17 cellular contexts compared by ENCODE assay signal in genomic region chr9:129076640-129077037, GRCh38. TPM values are rescaled to one million over a fixed set of nuclear protein-coding genes. Genes with fewer than 3 reads are reported as not detected.
A peak's percentile ranks its signal among the peaks of the same experiment; 100 is the strongest.
DNase-seq lines count a peak whose midpoint lies in the region; ATAC-seq, FAIRE-seq and TF ChIP-seq lines count a peak whose summit lies in the region.
"Had no signal": no experiment of that assay in that cellular context is flagged by ENCODE, and none has a peak within 500 bp of the region (broad histone marks: within the 10 kb centered on the region; RNA-seq: fewer than 3 reads in every experiment).

No MANE protein-coding gene starts in this region.

- H3K9me3 ChIP-seq in K562 (replicated peaks; ENCODE audit: control insufficient read depth, insufficient read depth, low read depth, low read length) (no peaks in the 10 kb centered on the region), right lobe of liver (no peaks in the 10 kb centered on the region), stomach (no peaks in the 10 kb centered on the region)
- H3K9me3 ChIP-seq: BLaER1 treated with 17β-estradiol and CSF1 and Interleukin-3, amounts not matched to agents 10 nM and 100 nM had no signal

- no peak overlapping the region for H3K4me3 Mint-ChIP-seq in activated CD4-positive, alpha-beta memory T cell treated with anti-CD3 and anti-CD28 coated beads, Interleukin-2, amount 10 ng/mL, durations not matched to agents 7 days and 5 days
- H3K4me3 Mint-ChIP-seq in activated T-cell treated with anti-CD3 and anti-CD28 coated beads, Interleukin-2, amount 50 U/mL, for 72 hours, result no peak overlapping the region
- H3K4me3 Mint-ChIP-seq: CD8-positive, alpha-beta memory T cell had no signal

- FAIRE-seq in K562 (lab: Jason Lieb, UNC), result no peak
- FAIRE-seq: GM12891 had no signal

- H3K4me1 ChIP-seq in K562 (replicated peaks in 1 of 2; ENCODE audit: control insufficient read depth in 2 of 2, insufficient read depth in 2 of 2, low read length in 2 of 2) (peaks cover 7 to 40% of the 10 kb centered on the region in 2 experiments; a peak in 4 of 5 replicates), right lobe of liver (peaks cover 0 to 61% (median 16%) of the 10 kb centered on the region in 4 donors), stomach (peaks cover 9 to 38% (median 29%) of the 10 kb centered on the region in 4 donors)

- H3K4me1 Mint-ChIP-seq in activated CD4-positive, alpha-beta memory T cell treated with anti-CD3 and anti-CD28 coated beads, Interleukin-2, amount 10 ng/mL, durations not matched to agents 7 days and 5 days, result peaks cover 34% of the 10 kb centered on the region
- H3K4me1 Mint-ChIP-seq in activated T-cell treated with anti-CD3 and anti-CD28 coated beads, Interleukin-2, amount 50 U/mL, for 72 hours (ENCODE audit: low read depth), result peaks cover 26% of the 10 kb centered on the region

- no peak overlapping the region for H3K4me3 ChIP-seq in K562
- H3K4me3 ChIP-seq in right lobe of liver, result no peak overlapping the region
- no peak overlapping the region for H3K4me3 ChIP-seq in stomach
- H3K4me3 ChIP-seq: BLaER1 treated with 17β-estradiol and CSF1 and Interleukin-3, amounts not matched to agents 10 nM and 100 nM had no signal

- POLR2A ChIA-PET in K562 (lab: Yijun Ruan, JAX), result interaction anchor here (0.6 to 0.7 kb wide), 2 partner anchors 9 to 959 kb away, joined by 3 read pairs; no protein-coding TSS in a partner anchor
- POLR2A ChIA-PET in activated CD4-positive, alpha-beta memory T cell treated with anti-CD3 and anti-CD28 coated beads, Interleukin-2, amount 10 ng/mL, durations not matched to agents 7 days and 5 days (lab: Charles Lee), result interaction anchor here (0.6 kb wide), 1 partner anchor 181 kb away, joined by 3 read pairs; no protein-coding TSS in a partner anchor

- intact Hi-C loops in K562 (cut with micrococcal nuclease) (no loop called here), right lobe of liver (cut with DNase I) (no loop called here), stomach (cut with DNase I; ENCODE audit: low total_unique reads) (no loop called here)

- TF ChIP-seq EP300 in K562 (IDR thresholded peaks at IDR 0.05; ENCODE audit: low read length) (no peak), stomach (IDR thresholded peaks at IDR 0.05) (no peak)

- H3K27ac ChIP-seq in K562 (ENCODE audit: extremely low read depth, low read depth, low read length) (no peak overlapping the region), right lobe of liver (peak overlapping the region in 2 of 3 donors; percentile 66 to 88), stomach (peak overlapping the region; percentile 64 to 81 (median 73))
- H3K27ac ChIP-seq: BLaER1 treated with 17β-estradiol and CSF1 and Interleukin-3, amounts not matched to agents 10 nM and 100 nM had no signal

- no peaks in the 10 kb centered on the region for H3K27me3 Mint-ChIP-seq in activated CD4-positive, alpha-beta memory T cell treated with anti-CD3 and anti-CD28 coated beads, Interleukin-2, amount 10 ng/mL, durations not matched to agents 7 days and 5 days
- H3K27me3 Mint-ChIP-seq in activated T-cell treated with anti-CD3 and anti-CD28 coated beads, Interleukin-2, amount 50 U/mL, for 72 hours (ENCODE audit: low read depth), result no peaks in the 10 kb centered on the region

- H3K9ac ChIP-seq in K562 (ENCODE audit: insufficient read depth in 1 of 2, low read depth in 2 of 2, low read length in 2 of 2), result peak overlapping the region in 1 of 2 experiments; percentile 60; a peak in 1 of 4 replicates

- TF ChIP-seq POLR2A in K562 (conservative IDR thresholded peaks at IDR 0.05) (no peak), right lobe of liver (IDR thresholded peaks at IDR 0.05) (no peak), stomach (IDR thresholded peaks at IDR 0.05) (no peak)

- H3K79me2 ChIP-seq in K562 (ENCODE audit: control insufficient read depth, insufficient read depth, low read length), result peaks cover 19% of the 10 kb centered on the region

- H3K9me3 Mint-ChIP-seq in activated CD4-positive, alpha-beta memory T cell treated with anti-CD3 and anti-CD28 coated beads, Interleukin-2, amount 10 ng/mL, durations not matched to agents 7 days and 5 days, result no peaks in the 10 kb centered on the region
- H3K9me3 Mint-ChIP-seq in activated T-cell treated with anti-CD3 and anti-CD28 coated beads, Interleukin-2, amount 50 U/mL, for 72 hours, result no peaks in the 10 kb centered on the region

- H3K36me3 ChIP-seq in K562 (ENCODE audit: control insufficient read depth, insufficient read depth, low read length) (peaks cover 5% of the 10 kb centered on the region; the same call in 1 of the 3 replicates), right lobe of liver (no peaks in the 10 kb centered on the region), stomach (peaks cover 0 to 1% (median under 1%) of the 10 kb centered on the region in 4 donors)

- in situ Hi-C loops in K562 (cut with MboI), result no loop called here

- no peak overlapping the region for H2AFZ ChIP-seq in K562 (ENCODE audit: low read depth, low read length)

- H3K27me3 ChIP-seq in K562 (ENCODE audit: control insufficient read depth in 2 of 2, insufficient read depth in 2 of 2, low read length in 2 of 2), result no peaks in the 10 kb centered on the region
- no peaks in the 10 kb centered on the region for H3K27me3 ChIP-seq in right lobe of liver
- H3K27me3 ChIP-seq in stomach, result no peaks in the 10 kb centered on the region
- H3K27me3 ChIP-seq: BLaER1 treated with 17β-estradiol and CSF1 and Interleukin-3, amounts not matched to agents 10 nM and 100 nM had no signal

- CTCF ChIA-PET in K562 (lab: Yijun Ruan, JAX; ENCODE audit: low intra/inter-chr PET ratio), result no interaction called here
- CTCF ChIA-PET in activated CD4-positive, alpha-beta memory T cell treated with anti-CD3 and anti-CD28 coated beads, Interleukin-2, amount 10 ng/mL, durations not matched to agents 7 days and 5 days (lab: Charles Lee), result no interaction called here

- DNase-seq in K562 (ENCODE audit: extremely low read depth in 1 of 4, low spot score in 3 of 4), result no peak
- no peak for DNase-seq in right lobe of liver
- no peak for DNase-seq in stomach
- no peak for DNase-seq in activated CD4-positive, alpha-beta memory T cell treated with anti-CD3 and anti-CD28 coated beads, Interleukin-2, amount 10 ng/mL, durations not matched to agents 7 days and 5 days
- no peak for DNase-seq in activated gamma-delta T cell treated with Interleukin-2 at 50 U/mL for 16 hours
- no peak for DNase-seq in activated T-cell treated with anti-CD3 and anti-CD28 coated beads, Interleukin-2, amount 50 U/mL, for 72 hours
- DNase-seq: CD8-positive, alpha-beta memory T cell; GOT3; KBM-7; NCI-H1105; NCI-H1694 treated with DMSO at 0.1 percent for 48 hours; NCI-H510A; NCI-H748 treated with DMSO at 0.1 percent for 48 hours; SIG-M5 had no signal

- no peak overlapping the region for H3K27ac Mint-ChIP-seq in activated CD4-positive, alpha-beta memory T cell treated with anti-CD3 and anti-CD28 coated beads, Interleukin-2, amount 10 ng/mL, durations not matched to agents 7 days and 5 days
- H3K27ac Mint-ChIP-seq in activated T-cell treated with anti-CD3 and anti-CD28 coated beads, Interleukin-2, amount 50 U/mL, for 72 hours, result no peak overlapping the region
- H3K27ac Mint-ChIP-seq: CD8-positive, alpha-beta memory T cell had no signal

- WGBS in K562 (ENCODE audit: insufficient coverage, low coverage, missing lambda C conversion rate), result 93% methylated on average over 11 of the region's 11 CpGs
- WGBS in right lobe of liver (ENCODE audit: insufficient coverage, low coverage, low lambda C conversion rate, missing lambda C conversion rate), result 90% methylated on average over 10 of the region's 11 CpGs
- WGBS in stomach, 5 donors, result 89 to 93% (median 92%) methylated on average over 11 of the region's 11 CpGs

- H4K20me1 ChIP-seq in K562 (replicated peaks; ENCODE audit: control insufficient read depth, insufficient read depth, low read length), result no peaks in the 10 kb centered on the region; the same call in 1 of the 2 replicates

- no TSS peak for BruUV-seq in K562 (replicated peaks; lab: Mats Ljungman, UMichigan)

- ATAC-seq in K562 (no peak), right lobe of liver (no peak)
- ATAC-seq in activated T-cell treated with anti-CD3 and anti-CD28 coated beads, Interleukin-2, amount 50 U/mL, for 72 hours (replicated peaks in 1 of 2), result no peak
- ATAC-seq: SK-N-SH treated with all-trans-retinoic acid at 6 μM for 48 hours had no signal

- H3K36me3 Mint-ChIP-seq in activated CD4-positive, alpha-beta memory T cell treated with anti-CD3 and anti-CD28 coated beads, Interleukin-2, amount 10 ng/mL, durations not matched to agents 7 days and 5 days (ENCODE audit: low read depth), result peaks cover 2% of the 10 kb centered on the region
- H3K36me3 Mint-ChIP-seq in activated T-cell treated with anti-CD3 and anti-CD28 coated beads, Interleukin-2, amount 50 U/mL, for 72 hours (ENCODE audit: insufficient read depth in 2 of 2), result no peaks in the 10 kb centered on the region

- no peak for TF ChIP-seq CTCF in K562 (IDR thresholded peaks at IDR 0.05 in 2 of 3, conservative IDR thresholded peaks at IDR 0.05 in 1 of 3; ENCODE audit: insufficient read depth in 2 of 3, low read depth in 1 of 3, low read length in 3 of 3)
- TF ChIP-seq CTCF in right lobe of liver (IDR thresholded peaks at IDR 0.05), result no peak
- TF ChIP-seq CTCF in stomach (IDR thresholded peaks at IDR 0.05), result no peak

- no peak for TF ChIP-seq RAD21 in K562 (CRISPR knock-in tag; conservative IDR thresholded peaks at IDR 0.05 in 1 of 2, IDR thresholded peaks at IDR 0.05 in 1 of 2)

- H3K9me1 ChIP-seq in K562 (ENCODE audit: control insufficient read depth, insufficient read depth, low read length), result no peaks in the 10 kb centered on the region

- no peak overlapping the region for H3K4me2 ChIP-seq in K562 (ENCODE audit: insufficient read depth, low read length)
- H3K4me2 ChIP-seq: BLaER1 treated with 17β-estradiol and CSF1 and Interleukin-3, amounts not matched to agents 10 nM and 100 nM had no signal

RNA-seq across cellular contexts. Expression of gene DOLPP1, which starts 4.3 kb away (rescaled TPM):
- 25.1 and 61.9 TPM in 2 replicates for total RNA-seq in K562 (2011; cell fraction: chromatin; rRNA removed; ENCODE audit: low replicate concordance)
- total RNA-seq in K562 (2011; cell fraction: nucleolus; rRNA removed), result 71.3 and 71.4 TPM in 2 replicates
- total RNA-seq in K562 (2011; cell fraction: nucleoplasm; rRNA removed), result 60.4 and 62.9 TPM in 2 replicates
- total RNA-seq in K562 (2014; rRNA removed) (25.2 and 28.7 TPM in 2 replicates), K562 (2014; rRNA removed; fragmentation: Illumina TruSeq; extraction: Trizol) (16.1 and 20.1 TPM in 2 replicates), K562 (2015; rRNA removed; fragmentation: Illumina TruSeq; extraction: Trizol) (29.8 and 30.5 TPM in 2 replicates), K562 (2021) (37.5 and 39.8 TPM in 2 replicates), right lobe of liver (10 to 100 TPM; 10.1 to 16.8 (median 13.3) TPM), stomach (10 to 100 TPM in 4 of 5 donors, 1 to 10 TPM in 1; 5.5 to 84.0 (median 17.4) TPM)
- polyA plus RNA-seq in K562 (2011; rRNA removed) (33.4 and 36.2 TPM in 2 replicates), K562 (2014; fragmentation: Illumina TruSeq; extraction: Trizol) (34.6 and 38.7 TPM in 2 replicates), K562 (2014; fragmentation: Nextera tagmentation; extraction: Ambion mirVana) (10 to 100 TPM in 1 of 2 experiments, 1 to 10 TPM in 1; 3.0 to 19.2 TPM), K562 (2014; rRNA removed) (36.5 and 40.5 TPM in 2 replicates), stomach (10 to 100 TPM in 1 of 3 donors, 1 to 10 TPM in 2; 3.4 to 11.4 (median 8.3) TPM)
- polyA plus RNA-seq in K562 (2011; cell fraction: cytosol; rRNA removed), result 45.2 and 65.3 TPM in 2 replicates
- polyA plus RNA-seq in K562 (2011; cell fraction: nucleus; rRNA removed), result 50.0 and 61.6 TPM in 2 replicates
- polyA plus RNA-seq in K562 (2012), result 21.4 and 22.1 TPM in 2 replicates
- 19.4 and 20.2 TPM in 2 replicates for polyA minus RNA-seq in K562 (2011; rRNA and poly(A)+ RNA removed)
- 11.6 and 13.9 TPM in 2 replicates for polyA minus RNA-seq in K562 (2011; cell fraction: cytosol; rRNA and poly(A)+ RNA removed)
- 9.4 and 14.6 TPM in 2 replicates for polyA minus RNA-seq in K562 (2011; cell fraction: nucleus; rRNA and poly(A)+ RNA removed)
- total RNA-seq in activated CD4-positive, alpha-beta memory T cell treated with anti-CD3 and anti-CD28 coated beads, Interleukin-2, amount 10 ng/mL, durations not matched to agents 7 days and 5 days, result 10 to 100 TPM; 12.9 to 16.3 TPM
- total RNA-seq in activated T-cell treated with anti-CD3 and anti-CD28 coated beads, Interleukin-2, amount 50 U/mL, for 72 hours, result 10 to 100 TPM; 17.1 to 22.3 TPM

RNA-seq across cellular contexts. Expression of gene CRAT, which starts 34.0 kb away (rescaled TPM):
- total RNA-seq in K562 (2011; cell fraction: chromatin; rRNA removed; ENCODE audit: low replicate concordance), result 9.6 and 13.0 TPM in 2 replicates
- 6.7 and 10.3 TPM in 2 replicates for total RNA-seq in K562 (2011; cell fraction: nucleolus; rRNA removed)
- 6.0 and 8.1 TPM in 2 replicates for total RNA-seq in K562 (2011; cell fraction: nucleoplasm; rRNA removed)
- total RNA-seq in K562 (2014; rRNA removed), result 8.2 and 10.1 TPM in 2 replicates
- 2.7 and 3.7 TPM in 2 replicates for total RNA-seq in K562 (2014; rRNA removed; fragmentation: Illumina TruSeq; extraction: Trizol)
- total RNA-seq in K562 (2015; rRNA removed; fragmentation: Illumina TruSeq; extraction: Trizol), result 4.7 and 4.8 TPM in 2 replicates
- total RNA-seq in K562 (2021), result 13.8 and 14.8 TPM in 2 replicates
- polyA plus RNA-seq in K562 (2011; rRNA removed), result 5.4 and 9.6 TPM in 2 replicates
- polyA plus RNA-seq in K562 (2011; cell fraction: cytosol; rRNA removed), result 8.6 and 11.9 TPM in 2 replicates
- 12.2 and 15.8 TPM in 2 replicates for polyA plus RNA-seq in K562 (2011; cell fraction: nucleus; rRNA removed)
- 10.9 and 22.6 TPM in 2 replicates for polyA plus RNA-seq in K562 (2012)
- polyA plus RNA-seq in K562 (2014; fragmentation: Illumina TruSeq; extraction: Trizol), result 7.4 and 11.7 TPM in 2 replicates
- under 1 TPM; 0.20 to 0.67 TPM for polyA plus RNA-seq in K562 (2014; fragmentation: Nextera tagmentation; extraction: Ambion mirVana)
- 6.2 and 6.3 TPM in 2 replicates for polyA plus RNA-seq in K562 (2014; rRNA removed)
- polyA minus RNA-seq in K562 (2011; rRNA and poly(A)+ RNA removed), result 5.0 and 5.1 TPM in 2 replicates
- 7.5 and 12.5 TPM in 2 replicates for polyA minus RNA-seq in K562 (2011; cell fraction: cytosol; rRNA and poly(A)+ RNA removed)
- polyA minus RNA-seq in K562 (2011; cell fraction: nucleus; rRNA and poly(A)+ RNA removed), result 2.2 and 4.3 TPM in 2 replicates
- total RNA-seq in right lobe of liver, result 100 to 1,000 TPM in 4 of 6 experiments, 10 to 100 TPM in 2; 86.1 to 146 (median 104) TPM
- total RNA-seq in stomach, result 10 to 100 TPM; 13.0 to 92.2 (median 49.6) TPM
- polyA plus RNA-seq in stomach, result 10 to 100 TPM; 25.8 to 28.5 (median 28.1) TPM
- 10 to 100 TPM; 17.3 to 18.2 TPM for total RNA-seq in activated CD4-positive, alpha-beta memory T cell treated with anti-CD3 and anti-CD28 coated beads, Interleukin-2, amount 10 ng/mL, durations not matched to agents 7 days and 5 days
- 10 to 100 TPM; 21.4 to 23.8 TPM for total RNA-seq in activated T-cell treated with anti-CD3 and anti-CD28 coated beads, Interleukin-2, amount 50 U/mL, for 72 hours

RNA-seq across cellular contexts. Expression of gene PTPA, which starts 34.6 kb away (rescaled TPM):
- total RNA-seq in K562 (2011; cell fraction: chromatin; rRNA removed; ENCODE audit: low replicate concordance), result 42.2 and 97.6 TPM in 2 replicates
- total RNA-seq in K562 (2011; cell fraction: nucleolus; rRNA removed), result 57.8 and 60.5 TPM in 2 replicates
- total RNA-seq in K562 (2011; cell fraction: nucleoplasm; rRNA removed), result 50.5 and 57.4 TPM in 2 replicates
- total RNA-seq in K562 (2014; rRNA removed), result 87.7 and 122 TPM in 2 replicates
- total RNA-seq in K562 (2014; rRNA removed; fragmentation: Illumina TruSeq; extraction: Trizol), result 54.0 and 58.6 TPM in 2 replicates
- total RNA-seq in K562 (2015; rRNA removed; fragmentation: Illumina TruSeq; extraction: Trizol), result 73.0 and 77.4 TPM in 2 replicates
- total RNA-seq in K562 (2021), result 109 and 119 TPM in 2 replicates
- 106 and 121 TPM in 2 replicates for polyA plus RNA-seq in K562 (2011; rRNA removed)
- 85.0 and 104 TPM in 2 replicates for polyA plus RNA-seq in K562 (2011; cell fraction: cytosol; rRNA removed)
- 59.1 and 61.5 TPM in 2 replicates for polyA plus RNA-seq in K562 (2011; cell fraction: nucleus; rRNA removed)
- 76.9 and 94.0 TPM in 2 replicates for polyA plus RNA-seq in K562 (2012)
- 72.6 and 83.7 TPM in 2 replicates for polyA plus RNA-seq in K562 (2014; fragmentation: Illumina TruSeq; extraction: Trizol)
- polyA plus RNA-seq in K562 (2014; fragmentation: Nextera tagmentation; extraction: Ambion mirVana), result 1 to 10 TPM; 1.7 to 3.4 TPM
- polyA plus RNA-seq in K562 (2014; rRNA removed), result 60.6 and 66.3 TPM in 2 replicates
- 99.5 and 120 TPM in 2 replicates for polyA minus RNA-seq in K562 (2011; rRNA and poly(A)+ RNA removed)
- 61.5 and 61.9 TPM in 2 replicates for polyA minus RNA-seq in K562 (2011; cell fraction: cytosol; rRNA and poly(A)+ RNA removed)
- polyA minus RNA-seq in K562 (2011; cell fraction: nucleus; rRNA and poly(A)+ RNA removed), result 15.3 and 28.9 TPM in 2 replicates
- 100 to 1,000 TPM in 1 of 6 experiments, 10 to 100 TPM in 5; 55.4 to 123 (median 62.0) TPM for total RNA-seq in right lobe of liver
- total RNA-seq in stomach, result 100 to 1,000 TPM in 1 of 5 donors, 10 to 100 TPM in 4; 12.3 to 118 (median 48.8) TPM
- polyA plus RNA-seq in stomach, result 100 to 1,000 TPM in 1 of 3 donors, 10 to 100 TPM in 2; 69.2 to 111 (median 77.9) TPM
- 10 to 100 TPM; 88.3 to 97.7 TPM for total RNA-seq in activated CD4-positive, alpha-beta memory T cell treated with anti-CD3 and anti-CD28 coated beads, Interleukin-2, amount 10 ng/mL, durations not matched to agents 7 days and 5 days
- total RNA-seq in activated T-cell treated with anti-CD3 and anti-CD28 coated beads, Interleukin-2, amount 50 U/mL, for 72 hours, result 10 to 100 TPM; 85.5 to 98.3 TPM

RNA-seq across cellular contexts. Expression of gene MIGA2, which starts 40.2 kb away (rescaled TPM):
- 92.3 and 308 TPM in 2 replicates for total RNA-seq in K562 (2011; cell fraction: chromatin; rRNA removed; ENCODE audit: low replicate concordance)
- 215 and 248 TPM in 2 replicates for total RNA-seq in K562 (2011; cell fraction: nucleolus; rRNA removed)
- 114 and 139 TPM in 2 replicates for total RNA-seq in K562 (2011; cell fraction: nucleoplasm; rRNA removed)
- total RNA-seq in K562 (2014; rRNA removed) (25.4 and 30.5 TPM in 2 replicates), K562 (2014; rRNA removed; fragmentation: Illumina TruSeq; extraction: Trizol) (5.3 and 7.3 TPM in 2 replicates), K562 (2015; rRNA removed; fragmentation: Illumina TruSeq; extraction: Trizol) (18.0 and 22.7 TPM in 2 replicates), K562 (2021) (47.6 and 49.4 TPM in 2 replicates), right lobe of liver (10 to 100 TPM in 4 of 6 experiments, 1 to 10 TPM in 2; 9.1 to 16.4 (median 10.8) TPM), stomach (100 to 1,000 TPM in 1 of 5 donors, 10 to 100 TPM in 4; 34.5 to 175 (median 49.0) TPM)
- polyA plus RNA-seq in K562 (2011; rRNA removed) (19.8 and 37.8 TPM in 2 replicates), K562 (2014; fragmentation: Illumina TruSeq; extraction: Trizol) (15.2 and 25.9 TPM in 2 replicates), K562 (2014; fragmentation: Nextera tagmentation; extraction: Ambion mirVana) (under 1 TPM; 0.15 to 0.77 TPM), K562 (2014; rRNA removed) (51.4 and 54.1 TPM in 2 replicates), stomach (10 to 100 TPM in 2 of 3 donors, 1 to 10 TPM in 1; 9.0 to 28.2 (median 10.4) TPM)
- polyA plus RNA-seq in K562 (2011; cell fraction: cytosol; rRNA removed), result 19.0 and 25.6 TPM in 2 replicates
- 374 and 378 TPM in 2 replicates for polyA plus RNA-seq in K562 (2011; cell fraction: nucleus; rRNA removed)
- 25.3 and 34.3 TPM in 2 replicates for polyA plus RNA-seq in K562 (2012)
- 7.0 and 8.3 TPM in 2 replicates for polyA minus RNA-seq in K562 (2011; rRNA and poly(A)+ RNA removed)
- polyA minus RNA-seq in K562 (2011; cell fraction: cytosol; rRNA and poly(A)+ RNA removed), result 10.7 and 12.7 TPM in 2 replicates
- polyA minus RNA-seq in K562 (2011; cell fraction: nucleus; rRNA and poly(A)+ RNA removed), result 52.0 and 76.5 TPM in 2 replicates
- total RNA-seq in activated CD4-positive, alpha-beta memory T cell treated with anti-CD3 and anti-CD28 coated beads, Interleukin-2, amount 10 ng/mL, durations not matched to agents 7 days and 5 days, result 10 to 100 TPM; 36.5 to 40.9 TPM
- total RNA-seq in activated T-cell treated with anti-CD3 and anti-CD28 coated beads, Interleukin-2, amount 50 U/mL, for 72 hours, result 10 to 100 TPM; 38.5 to 41.5 TPM

RNA-seq across cellular contexts. Expression of gene SH3GLB2, which starts 48.5 kb away (rescaled TPM):
- total RNA-seq in K562 (2011; cell fraction: chromatin; rRNA removed; ENCODE audit: low replicate concordance), result 56.9 and 171 TPM in 2 replicates
- total RNA-seq in K562 (2011; cell fraction: nucleolus; rRNA removed), result 132 and 142 TPM in 2 replicates
- total RNA-seq in K562 (2011; cell fraction: nucleoplasm; rRNA removed), result 83.5 and 91.6 TPM in 2 replicates
- total RNA-seq in K562 (2014; rRNA removed) (58.8 and 72.7 TPM in 2 replicates), K562 (2014; rRNA removed; fragmentation: Illumina TruSeq; extraction: Trizol) (17.3 and 23.0 TPM in 2 replicates), K562 (2015; rRNA removed; fragmentation: Illumina TruSeq; extraction: Trizol) (35.2 and 35.9 TPM in 2 replicates), K562 (2021) (88.4 and 90.2 TPM in 2 replicates), right lobe of liver (10 to 100 TPM; 23.7 to 28.3 (median 24.7) TPM), stomach (100 to 1,000 TPM in 4 of 5 donors, 10 to 100 TPM in 1; 50.5 to 408 (median 138) TPM)
- polyA plus RNA-seq in K562 (2011; rRNA removed) (60.6 and 64.2 TPM in 2 replicates), K562 (2014; fragmentation: Illumina TruSeq; extraction: Trizol) (63.3 and 68.6 TPM in 2 replicates), K562 (2014; fragmentation: Nextera tagmentation; extraction: Ambion mirVana) (under 1 TPM; 0.20 to 0.98 TPM), K562 (2014; rRNA removed) (118 and 124 TPM in 2 replicates), stomach (100 to 1,000 TPM in 2 of 3 donors, 10 to 100 TPM in 1; 58.2 to 113 (median 102) TPM)
- 57.8 and 99.1 TPM in 2 replicates for polyA plus RNA-seq in K562 (2011; cell fraction: cytosol; rRNA removed)
- polyA plus RNA-seq in K562 (2011; cell fraction: nucleus; rRNA removed), result 381 and 681 TPM in 2 replicates
- 72.8 and 106 TPM in 2 replicates for polyA plus RNA-seq in K562 (2012)
- 7.6 and 15.5 TPM in 2 replicates for polyA minus RNA-seq in K562 (2011; rRNA and poly(A)+ RNA removed)
- polyA minus RNA-seq in K562 (2011; cell fraction: cytosol; rRNA and poly(A)+ RNA removed), result 24.0 and 25.5 TPM in 2 replicates
- 32.9 and 40.3 TPM in 2 replicates for polyA minus RNA-seq in K562 (2011; cell fraction: nucleus; rRNA and poly(A)+ RNA removed)
- total RNA-seq in activated CD4-positive, alpha-beta memory T cell treated with anti-CD3 and anti-CD28 coated beads, Interleukin-2, amount 10 ng/mL, durations not matched to agents 7 days and 5 days, result 10 to 100 TPM; 87.0 to 90.5 TPM
- 10 to 100 TPM; 41.3 to 41.8 TPM for total RNA-seq in activated T-cell treated with anti-CD3 and anti-CD28 coated beads, Interleukin-2, amount 50 U/mL, for 72 hours
